19 cellular contexts compared by ENCODE assay signal in genomic region chr18:24985616-24986015, GRCh38.
"Had no signal": no experiment of that assay in that cellular context is flagged by ENCODE, and none has a peak within 500 bp of the region (broad histone marks: within the 10 kb centered on the region; RNA-seq: fewer than 3 reads in every experiment).

No MANE protein-coding gene starts in this region.

- H3K4me3 Mint-ChIP-seq: activated naive CD8-positive, alpha-beta T cell treated with anti-CD3 and anti-CD28 coated beads, Interleukin-2, amount 50 U/mL, for 24 hours; activated T-helper 1 cell treated with anti-CD3 and anti-CD28 coated beads, Interleukin-12 subunit alpha, Interleukin-12 subunit beta, Interleukin-2, Interleukin-4 antibody, amounts not matched to agents 30 ng/mL and 10 ng/mL and 1 ng/mL, durations not matched to agents 14 hours and 24 hours and 36 hours; central memory CD8-positive, alpha-beta T cell; dendritic cell treated with granulocyte-macrophage colony-stimulating factor and Interleukin-4, amounts not matched to agents 40 ng/mL and 50 ng/mL, for 4 days; effector memory CD8-positive, alpha-beta T cell; memory B cell; stimulated activated memory B cell treated with anti-CD40 and anti-IgM and Interleukin-4, amounts not matched to agents 10 μg/mL and 1 μg/mL and 100 μg/mL, for 72 hours; T-helper 17 cell; WTC11 had no signal

- H3K4me3 ChIP-seq: pancreas, spleen, tibial nerve had no signal

- H3K9me3 ChIP-seq: pancreas, spleen, tibial nerve had no signal

- H3K36me3 ChIP-seq: pancreas, spleen, tibial nerve had no signal

- H3K27ac ChIP-seq: pancreas had no signal

- H3K27me3 ChIP-seq: pancreas, spleen, tibial nerve had no signal

- H3K36me3 Mint-ChIP-seq: memory B cell; stimulated activated memory B cell treated with anti-CD40 and anti-IgM and Interleukin-4, amounts not matched to agents 10 μg/mL and 1 μg/mL and 100 μg/mL, for 72 hours; WTC11 had no signal

- DNase-seq: activated CD4-positive, alpha-beta T cell treated with anti-CD3 and anti-CD28 coated beads for 48 hours; activated naive CD4-positive, alpha-beta T cell; activated naive CD8-positive, alpha-beta T cell treated with anti-CD3 and anti-CD28 coated beads, Interleukin-2, amount 50 U/mL, for 24 hours; effector memory CD8-positive, alpha-beta T cell; erythroblast; glutamatergic neuron; left colon; pancreas; spleen; stimulated activated CD4-positive, alpha-beta T cell treated with anti-CD3 and anti-CD28 coated beads, Interleukin-1b, Interleukin-23, amount 100 ng/mL, for 48 hours; T-helper 17 cell had no signal

- H3K4me1 Mint-ChIP-seq: activated naive CD8-positive, alpha-beta T cell treated with anti-CD3 and anti-CD28 coated beads, Interleukin-2, amount 50 U/mL, for 24 hours; central memory CD8-positive, alpha-beta T cell; stimulated activated memory B cell treated with anti-CD40 and anti-IgM and Interleukin-4, amounts not matched to agents 10 μg/mL and 1 μg/mL and 100 μg/mL, for 72 hours; T-helper 17 cell had no signal

- H3K4me1 ChIP-seq: pancreas had no signal

- ATAC-seq: activated naive CD8-positive, alpha-beta T cell treated with anti-CD3 and anti-CD28 coated beads, Interleukin-2, amount 50 U/mL, for 24 hours; effector memory CD8-positive, alpha-beta T cell; left colon; pancreas; stimulated activated memory B cell treated with anti-CD40 and anti-IgM and Interleukin-4, amounts not matched to agents 10 μg/mL and 1 μg/mL and 100 μg/mL, for 72 hours; T-helper 17 cell; WTC11 had no signal

- H3K9me3 Mint-ChIP-seq: activated T-helper 1 cell treated with anti-CD3 and anti-CD28 coated beads, Interleukin-12 subunit alpha, Interleukin-12 subunit beta, Interleukin-2, Interleukin-4 antibody, amounts not matched to agents 30 ng/mL and 10 ng/mL and 1 ng/mL, durations not matched to agents 14 hours and 24 hours and 36 hours; central memory CD8-positive, alpha-beta T cell; dendritic cell treated with granulocyte-macrophage colony-stimulating factor and Interleukin-4, amounts not matched to agents 40 ng/mL and 50 ng/mL, for 4 days; memory B cell; neural crest cell; stimulated activated memory B cell treated with anti-CD40 and anti-IgM and Interleukin-4, amounts not matched to agents 10 μg/mL and 1 μg/mL and 100 μg/mL, for 72 hours; WTC11 had no signal

- H3K27me3 Mint-ChIP-seq: dendritic cell treated with granulocyte-macrophage colony-stimulating factor and Interleukin-4, amounts not matched to agents 40 ng/mL and 50 ng/mL, for 4 days had no signal

- H3K27ac Mint-ChIP-seq: activated naive CD8-positive, alpha-beta T cell treated with anti-CD3 and anti-CD28 coated beads, Interleukin-2, amount 50 U/mL, for 24 hours; activated T-helper 1 cell treated with anti-CD3 and anti-CD28 coated beads, Interleukin-12 subunit alpha, Interleukin-12 subunit beta, Interleukin-2, Interleukin-4 antibody, amounts not matched to agents 30 ng/mL and 10 ng/mL and 1 ng/mL, durations not matched to agents 14 hours and 24 hours and 36 hours; dendritic cell treated with granulocyte-macrophage colony-stimulating factor and Interleukin-4, amounts not matched to agents 40 ng/mL and 50 ng/mL, for 4 days; effector memory CD8-positive, alpha-beta T cell; memory B cell; stimulated activated memory B cell treated with anti-CD40 and anti-IgM and Interleukin-4, amounts not matched to agents 10 μg/mL and 1 μg/mL and 100 μg/mL, for 72 hours; T-helper 17 cell; WTC11 had no signal
